33 cellular contexts compared by ENCODE assay signal in the genomic region with DNA sequence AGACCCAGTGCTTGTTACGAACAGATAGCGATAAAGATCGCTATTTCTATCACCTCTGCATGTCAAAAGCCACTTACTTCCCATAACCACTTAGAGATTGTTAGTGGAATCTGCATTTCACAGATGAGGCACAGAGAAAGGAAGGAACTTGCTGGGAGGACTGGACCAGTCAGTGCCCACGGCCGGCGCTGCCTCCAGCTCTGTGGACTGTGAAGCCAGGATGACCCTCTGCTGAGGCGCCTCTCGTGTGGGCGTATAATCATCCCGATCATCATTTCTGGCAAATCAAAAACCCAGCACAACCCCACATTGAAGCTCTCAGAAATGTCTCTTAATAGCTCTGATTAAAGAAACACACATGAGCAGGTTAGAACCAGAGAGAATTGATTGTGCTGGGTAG.
"Had no signal": no experiment of that assay in that cellular context is flagged by ENCODE, and none has a peak within 500 bp of the region (broad histone marks: within the 10 kb centered on the region; RNA-seq: fewer than 3 reads in every experiment).

No MANE protein-coding gene starts in this region.

- H3K9me3 ChIP-seq: body of pancreas, breast epithelium, SJCRH30 had no signal

- ATAC-seq: activated CD8-positive, alpha-beta T cell treated with anti-CD3 and anti-CD28 coated beads for 36 hours; activated T-cell treated with anti-CD3 and anti-CD28 coated beads, Interleukin-2, amount 50 U/mL, for 72 hours; activated T-helper 17 cell treated with anti-CD3 and anti-CD28 coated beads, Interleukin-2, amount 50 U/mL, for 72 hours; body of pancreas had no signal

- H3K27ac ChIP-seq: body of pancreas, breast epithelium, KMS-11, PC-9, RWPE1, SJCRH30, SK-N-MC, WERI-Rb-1 had no signal

- H3K36me3 ChIP-seq: breast epithelium, SJCRH30, WERI-Rb-1 had no signal

- H3K27me3 ChIP-seq: body of pancreas had no signal

- H3K4me3 Mint-ChIP-seq: activated CD4-positive, alpha-beta T cell treated with anti-CD3 and anti-CD28 coated beads, Interleukin-2, amount 10 ng/mL, durations not matched to agents 24 days and 14 days; activated CD8-positive, alpha-beta T cell treated with anti-CD3 and anti-CD28 coated beads for 36 hours; activated naive CD4-positive, alpha-beta T cell treated with anti-CD3 and anti-CD28 coated beads, Interleukin-2, amount 50 U/mL, for 24 hours; activated naive CD8-positive, alpha-beta T cell treated with anti-CD3 and anti-CD28 coated beads, Interleukin-2, amount 10 ng/mL, durations not matched to agents 7 days and 5 days; activated T-cell treated with anti-CD3 and anti-CD28 coated beads, Interleukin-2, amount 50 U/mL, for 72 hours; activated T-helper 17 cell treated with anti-CD3 and anti-CD28 coated beads, Interleukin-2, amount 50 U/mL, for 72 hours had no signal

- H3K4me1 ChIP-seq: breast epithelium had no signal

- H3K4me3 ChIP-seq: body of pancreas, breast epithelium, PC-9, SJCRH30, SK-N-MC had no signal

- H3K36me3 Mint-ChIP-seq: activated naive CD4-positive, alpha-beta T cell treated with anti-CD3 and anti-CD28 coated beads, Interleukin-2, amount 50 U/mL, for 24 hours; activated naive CD8-positive, alpha-beta T cell treated with anti-CD3 and anti-CD28 coated beads, Interleukin-2, amount 10 ng/mL, durations not matched to agents 7 days and 5 days had no signal

- H3K27ac Mint-ChIP-seq: activated CD4-positive, alpha-beta T cell treated with anti-CD3 and anti-CD28 coated beads, Interleukin-2, amount 10 ng/mL, durations not matched to agents 24 days and 14 days; activated CD8-positive, alpha-beta T cell treated with anti-CD3 and anti-CD28 coated beads for 36 hours; activated naive CD4-positive, alpha-beta T cell treated with anti-CD3 and anti-CD28 coated beads, Interleukin-2, amount 50 U/mL, for 24 hours; activated naive CD8-positive, alpha-beta T cell treated with anti-CD3 and anti-CD28 coated beads, Interleukin-2, amount 10 ng/mL, durations not matched to agents 7 days and 5 days; activated T-cell treated with anti-CD3 and anti-CD28 coated beads, Interleukin-2, amount 50 U/mL, for 72 hours; activated T-helper 17 cell treated with anti-CD3 and anti-CD28 coated beads, Interleukin-2, amount 50 U/mL, for 72 hours had no signal

- H3K4me1 Mint-ChIP-seq: activated CD4-positive, alpha-beta T cell treated with anti-CD3 and anti-CD28 coated beads, Interleukin-2, amount 10 ng/mL, durations not matched to agents 24 days and 14 days; activated naive CD4-positive, alpha-beta T cell treated with anti-CD3 and anti-CD28 coated beads, Interleukin-2, amount 50 U/mL, for 24 hours; activated naive CD8-positive, alpha-beta T cell treated with anti-CD3 and anti-CD28 coated beads, Interleukin-2, amount 10 ng/mL, durations not matched to agents 7 days and 5 days; activated T-helper 17 cell treated with anti-CD3 and anti-CD28 coated beads, Interleukin-2, amount 50 U/mL, for 72 hours had no signal

- H3K9me3 Mint-ChIP-seq: activated CD4-positive, alpha-beta T cell treated with anti-CD3 and anti-CD28 coated beads, Interleukin-2, amount 10 ng/mL, durations not matched to agents 24 days and 14 days; activated CD8-positive, alpha-beta T cell treated with anti-CD3 and anti-CD28 coated beads for 36 hours; activated naive CD4-positive, alpha-beta T cell treated with anti-CD3 and anti-CD28 coated beads, Interleukin-2, amount 50 U/mL, for 24 hours; activated naive CD8-positive, alpha-beta T cell treated with anti-CD3 and anti-CD28 coated beads, Interleukin-2, amount 10 ng/mL, durations not matched to agents 7 days and 5 days; activated T-cell treated with anti-CD3 and anti-CD28 coated beads, Interleukin-2, amount 50 U/mL, for 72 hours; activated T-helper 17 cell treated with anti-CD3 and anti-CD28 coated beads, Interleukin-2, amount 50 U/mL, for 72 hours had no signal

- DNase-seq: activated CD4-positive, alpha-beta T cell treated with anti-CD3 and anti-CD28 coated beads, Interleukin-2, amount 10 ng/mL, durations not matched to agents 24 days and 14 days; activated CD4-positive, alpha-beta T cell treated with anti-CD3 and anti-CD28 coated beads, Interleukin-2, amount 50 U/mL, for 4 hours; activated CD4-positive, CD25-positive, alpha-beta regulatory T cell; activated CD8-positive, alpha-beta T cell treated with anti-CD3 and anti-CD28 coated beads for 36 hours; activated effector memory CD4-positive, alpha-beta T cell treated with anti-CD3 and anti-CD28 coated beads, Interleukin-2, amount 50 U/mL, for 16 hours; activated naive CD4-positive, alpha-beta T cell treated with Interleukin-2 at 50 U/mL for 16 hours; activated naive CD8-positive, alpha-beta T cell treated with anti-CD3 and anti-CD28 coated beads, Interleukin-2, amount 10 ng/mL, durations not matched to agents 7 days and 5 days; activated T-cell treated with anti-CD3 and anti-CD28 coated beads, Interleukin-2, amount 50 U/mL, for 1 hour; activated T-cell treated with anti-CD3 and anti-CD28 coated beads, Interleukin-2, amount 50 U/mL, for 72 hours; amygdala; MM.1S; NCI-H1092 treated with DMSO at 0.1 percent for 48 hours; NCI-H146; NCI-H187; NCI-H2029 treated with DMSO at 0.1 percent for 48 hours; NCI-H2107; NCI-H2171; NCI-H510A; NCI-H526; NCI-H748 treated with DMSO at 0.1 percent for 48 hours; NK-92 treated with Interleukin-12 subunit alpha and Interleukin-12 subunit beta, amount 100 ng/mL, for 24 hours; PC-9; SHP77; T1000; WERI-Rb-1 had no signal
